In the genomic region with DNA sequence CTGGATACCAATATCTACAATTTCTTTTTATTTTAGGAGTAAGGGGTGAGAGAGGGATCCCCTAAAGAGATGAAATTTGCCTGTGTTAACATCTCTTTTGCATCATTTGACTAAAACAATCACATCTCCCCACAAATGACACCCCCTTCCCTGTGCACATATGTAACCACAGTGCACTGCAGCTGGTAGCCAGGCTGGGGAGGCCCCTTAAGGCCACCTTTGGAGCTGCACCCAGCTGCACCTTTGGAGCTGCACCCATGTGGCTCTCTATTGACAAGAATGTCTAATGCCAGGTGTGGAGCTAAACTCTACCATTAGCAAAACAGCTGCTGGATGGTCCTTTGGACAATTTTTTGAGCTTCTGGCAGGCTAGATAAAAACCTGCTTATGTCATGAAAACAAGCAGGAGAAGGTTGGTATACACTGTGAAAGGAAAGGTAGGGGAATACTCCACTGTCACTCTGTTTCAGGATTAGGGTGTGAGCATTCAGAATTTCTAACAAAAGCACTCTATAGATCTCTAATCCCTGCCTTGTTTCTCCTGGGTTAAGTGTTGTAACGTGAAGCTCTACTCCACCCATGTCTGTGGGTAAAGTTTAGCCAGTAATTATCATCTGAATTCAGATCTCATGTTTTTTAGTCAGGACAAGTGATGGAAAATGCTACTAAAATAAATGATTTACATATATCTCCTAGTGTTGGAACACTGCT, we compare ENCODE assay signal across 9 cellular contexts. TPM values are rescaled to one million over a fixed set of nuclear protein-coding genes. Genes with fewer than 3 reads are reported as not detected.
DNase-seq lines count a peak whose midpoint lies in the region; ATAC-seq and TF ChIP-seq lines count a peak whose summit lies in the region.
"Had no signal": no experiment of that assay in that cellular context is flagged by ENCODE, and none has a peak within 500 bp of the region (broad histone marks: within the 10 kb centered on the region; RNA-seq: fewer than 3 reads in every experiment).

No MANE protein-coding gene starts in this region.

- no peaks in the 10 kb centered on the region for H3K9me2 ChIP-seq in OCI-LY7 (ENCODE audit: insufficient read depth, low read length)

- H3K79me2 ChIP-seq in OCI-LY7 (ENCODE audit: insufficient read depth, low read depth, low read length): no peaks in the 10 kb centered on the region

- H3K9me3 Mint-ChIP-seq in immature natural killer cell: no peaks in the 10 kb centered on the region
- H3K9me3 Mint-ChIP-seq: natural killer cell treated with Interleukin-12 subunit alpha and Interleukin-12 subunit beta and Interleukin-15 and Interleukin-18, amount 100 ng/mL, for 72 hours had no signal

- no peak for DNase-seq in left ventricle myocardium superior
- no peak for DNase-seq in Right ventricle myocardium superior
- peak; percentile 35 for DNase-seq in OCI-LY7 (ENCODE audit: low spot score)
- peak in 1 of 2 donors; percentile 18 for DNase-seq in left colon
- no peak for DNase-seq in glomerular visceral epithelial cell (ENCODE audit: extremely low spot score)
- no peak for DNase-seq in ascending aorta (ENCODE audit: low spot score in 2 of 2)
- DNase-seq in immature natural killer cell: no peak

- no peaks in the 10 kb centered on the region for H4K20me1 ChIP-seq in OCI-LY7 (ENCODE audit: insufficient read depth, low read length)

- no peak overlapping the region for H3K4me2 ChIP-seq in OCI-LY7 (ENCODE audit: low read length)

- H3K4me1 Mint-ChIP-seq in immature natural killer cell: no peaks in the 10 kb centered on the region

- no peaks in the 10 kb centered on the region for H3K27me3 ChIP-seq in ascending aorta

- intact Hi-C loops in left ventricle myocardium superior (cut with micrococcal nuclease): no loop called here
- intact Hi-C loops in Right ventricle myocardium superior (cut with DNase I): no loop called here
- intact Hi-C loops in OCI-LY7 (cut with micrococcal nuclease; ENCODE audit: unreplicated experiment): no loop called here
- intact Hi-C loops in left colon (cut with DNase I, micrococcal nuclease): no loop called here
- intact Hi-C loops in ascending aorta (cut with DNase I): no loop called here

- H3K4me3 Mint-ChIP-seq in immature natural killer cell: no peak overlapping the region
- H3K4me3 Mint-ChIP-seq: natural killer cell treated with Interleukin-12 subunit alpha and Interleukin-12 subunit beta and Interleukin-15 and Interleukin-18, amount 100 ng/mL, for 72 hours had no signal

- TF ChIP-seq CTCF in OCI-LY7 (conservative IDR thresholded peaks at IDR 0.05; ENCODE audit: low read length): peak; percentile 64
- no peak for TF ChIP-seq CTCF in ascending aorta (IDR thresholded peaks at IDR 0.05)

- POLR2A ChIA-PET in OCI-LY7 (lab: Charles Lee): interaction anchor here (0.6 to 1.1 kb wide), 4 partner anchors 16 to 857 kb away, joined by 3 to 6 read pairs (median 4); no protein-coding TSS in a partner anchor

- no peak overlapping the region for H2AFZ ChIP-seq in OCI-LY7 (ENCODE audit: low read length)

- H3K27ac Mint-ChIP-seq in immature natural killer cell: no peak overlapping the region
- H3K27ac Mint-ChIP-seq: natural killer cell treated with Interleukin-12 subunit alpha and Interleukin-12 subunit beta and Interleukin-15 and Interleukin-18, amount 100 ng/mL, for 72 hours had no signal

- CTCF ChIA-PET in OCI-LY7 (lab: Charles Lee; ENCODE audit: unreplicated experiment): no interaction called here

- H3K4me1 ChIP-seq in OCI-LY7 (ENCODE audit: insufficient read depth, low read length, poor library complexity, severe bottlenecking) (no peaks in the 10 kb centered on the region), ascending aorta (peaks cover 0 to 4% of the 10 kb centered on the region in 2 donors)

- H3K27ac ChIP-seq in OCI-LY7 (ENCODE audit: low read depth, low read length, poor library complexity, severe bottlenecking): no peak overlapping the region
- H3K27ac ChIP-seq in ascending aorta: no peak overlapping the region

- ATAC-seq in left ventricle myocardium superior: peak; percentile 48
- no peak for ATAC-seq in Right ventricle myocardium superior (ENCODE audit: poor library complexity)
- ATAC-seq in HG02623 (IDR thresholded peaks at IDR 0.05; ENCODE audit: unreplicated experiment): peak; percentile 73
- ATAC-seq in left colon: peak; percentile 84

- H3K36me3 ChIP-seq in OCI-LY7 (ENCODE audit: insufficient read depth, low read length) (no peaks in the 10 kb centered on the region), ascending aorta (no peaks in the 10 kb centered on the region)

- no TSS peak for BruUV-seq in OCI-LY7 (replicated peaks; lab: Mats Ljungman, UMichigan)

- peaks cover 0 to 13% (median 2%) of the 10 kb centered on the region in 3 donors for H3K36me3 Mint-ChIP-seq in immature natural killer cell
- H3K36me3 Mint-ChIP-seq: natural killer cell treated with Interleukin-12 subunit alpha and Interleukin-12 subunit beta and Interleukin-15 and Interleukin-18, amount 100 ng/mL, for 72 hours had no signal

- H3K27me3 Mint-ChIP-seq in immature natural killer cell (ENCODE audit: low read depth in 3 of 3): no peaks in the 10 kb centered on the region

- H3K9me3 ChIP-seq in OCI-LY7 (ENCODE audit: low read length): no peaks in the 10 kb centered on the region
- no peaks in the 10 kb centered on the region for H3K9me3 ChIP-seq in ascending aorta

- H3K4me3 ChIP-seq in OCI-LY7 (ENCODE audit: low read depth, low read length, poor library complexity, severe bottlenecking) (no peak overlapping the region), ascending aorta (no peak overlapping the region)

RNA-seq across cellular contexts. Expression of a gene that starts 52.1 kb away (rescaled TPM):
- total RNA-seq in left ventricle myocardium superior: 116 TPM
- total RNA-seq in Right ventricle myocardium superior: 97.7 TPM
- 28.1 and 29.4 TPM in 2 replicates for total RNA-seq in OCI-LY7 (2014; rRNA removed; shearing (Covaris generic))
- total RNA-seq in OCI-LY7 (2022): 55.7 and 61.1 TPM in 2 replicates
- total RNA-seq in left colon: 100 to 1,000 TPM; 103 to 121 TPM
- total RNA-seq in ascending aorta: 64.9 TPM
- 10 to 100 TPM; 17.4 to 51.3 (median 42.2) TPM for polyA plus RNA-seq in immature natural killer cell
